In genomic region chr5:89733772-89734171, GRCh38 we compare ENCODE assay signal across 1 cellular context.
TF ChIP-seq lines count a peak whose summit lies in the region.

No MANE protein-coding gene starts in this region.

TF ChIP-seq in GM23338, 12 proteins besides CTCF, POLR2A, EP300 and RAD21 (continued from another document):
- TF ChIP-seq REST (IDR thresholded peaks at IDR 0.05; ENCODE audit: unreplicated experiment) = no peak
- no peak for TF ChIP-seq JUNB (IDR thresholded peaks at IDR 0.05; ENCODE audit: unreplicated experiment)
- TF ChIP-seq STAT1 (IDR thresholded peaks at IDR 0.05; ENCODE audit: unreplicated experiment) = no peak
